ENCODE assay signal across 8 cellular contexts in genomic region chr19:1259873-1260748, GRCh38. TPM values are rescaled to one million over a fixed set of nuclear protein-coding genes. Genes with fewer than 3 reads are reported as not detected.
DNase-seq lines count a peak whose midpoint lies in the region; ATAC-seq and TF ChIP-seq lines count a peak whose summit lies in the region.

No MANE protein-coding gene starts in this region.

- peaks cover 12 to 17% of the 10 kb centered on the region in 2 donors for H3K36me3 ChIP-seq in duodenal mucosa (ENCODE audit: control insufficient read depth in 1 of 2, insufficient read depth in 2 of 2, low read length in 2 of 2)

- in situ Hi-C loops in G401 (cut with HindIII; ENCODE audit: low sequenced_read_pairs), result no loop called here

- H3K9ac ChIP-seq in duodenal mucosa (ENCODE audit: low read depth in 1 of 2, low read length in 2 of 2), result peak overlapping the region; percentile 76 to 82

- ATAC-seq in HG02623 (IDR thresholded peaks at IDR 0.05; ENCODE audit: unreplicated experiment), result peak; percentile 2
- ATAC-seq in natural killer cell, result peak; percentile 16 to 26 (median 18)

- H3K27me3 ChIP-seq in duodenal mucosa (ENCODE audit: control insufficient read depth in 1 of 2, insufficient read depth in 2 of 2, low read length in 2 of 2), result no peaks in the 10 kb centered on the region

- H3K4me3 ChIP-seq in duodenal mucosa (ENCODE audit: low read depth in 1 of 2, low read length in 2 of 2), result peak overlapping the region; percentile 54 to 55

- H3K9me3 ChIP-seq in duodenal mucosa (ENCODE audit: control insufficient read depth in 1 of 2, low read length in 2 of 2), result no peaks in the 10 kb centered on the region

- peaks cover 14% of the 10 kb centered on the region for H3K36me3 Mint-ChIP-seq in T-helper 2 cell treated with Interferon-gamma antibody and Interleukin-4, amounts not matched to agents 5 μg/mL and 100 μg/mL, for 36 hours (ENCODE audit: low read depth)
- H3K36me3 Mint-ChIP-seq in natural killer cell, result no peaks in the 10 kb centered on the region

- H3K4me3 Mint-ChIP-seq in T-helper 2 cell treated with Interferon-gamma antibody and Interleukin-4, amounts not matched to agents 5 μg/mL and 100 μg/mL, for 36 hours, result peak overlapping the region; percentile 88
- peak overlapping the region; percentile 89 for H3K4me3 Mint-ChIP-seq in natural killer cell

- no peaks in the 10 kb centered on the region for H3K9me3 Mint-ChIP-seq in T-helper 2 cell treated with Interferon-gamma antibody and Interleukin-4, amounts not matched to agents 5 μg/mL and 100 μg/mL, for 36 hours
- H3K9me3 Mint-ChIP-seq in natural killer cell, result no peaks in the 10 kb centered on the region

- intact Hi-C loops in natural killer cell (cut with micrococcal nuclease), result loop anchor here (1.0 kb wide), 1 partner anchor 9 kb away; no protein-coding TSS in a partner anchor

- peak; percentile 13 for DNase-seq in G401 (ENCODE audit: low spot score)
- peak; percentile 69 for DNase-seq in T-helper 2 cell treated with Interferon-gamma antibody and Interleukin-4, amounts not matched to agents 5 μg/mL and 100 μg/mL, for 36 hours (ENCODE audit: low spot score)
- DNase-seq in natural killer cell, result peak; percentile 67
- no peak for DNase-seq in NCI-H526 (lab: John Stamatoyannopoulos, UW)
- no peak for DNase-seq in NCI-H1105 treated with DMSO at 0.1 percent for 48 hours (lab: John Stamatoyannopoulos, UW)
- DNase-seq in mucosa of gallbladder (ENCODE audit: low spot score), result no peak

- no peaks in the 10 kb centered on the region for H3K27me3 Mint-ChIP-seq in T-helper 2 cell treated with Interferon-gamma antibody and Interleukin-4, amounts not matched to agents 5 μg/mL and 100 μg/mL, for 36 hours (ENCODE audit: low read depth)
- H3K27me3 Mint-ChIP-seq in natural killer cell (ENCODE audit: low read depth in 2 of 2), result no peaks in the 10 kb centered on the region

- H3K4me1 Mint-ChIP-seq in T-helper 2 cell treated with Interferon-gamma antibody and Interleukin-4, amounts not matched to agents 5 μg/mL and 100 μg/mL, for 36 hours (ENCODE audit: low read depth), result peaks cover 35% of the 10 kb centered on the region
- peaks cover 37 to 58% of the 10 kb centered on the region in 2 donors for H3K4me1 Mint-ChIP-seq in natural killer cell

- no peak for TF ChIP-seq CTCF in natural killer cell (IDR thresholded peaks at IDR 0.05)

- peak overlapping the region; percentile 99 for H3K27ac ChIP-seq in duodenal mucosa (ENCODE audit: low read depth, low read length)

- peaks cover 47 to 61% of the 10 kb centered on the region in 2 donors for H3K4me1 ChIP-seq in duodenal mucosa (ENCODE audit: control insufficient read depth in 1 of 2, insufficient read depth in 2 of 2, low read length in 2 of 2)

- H3K27ac Mint-ChIP-seq in T-helper 2 cell treated with Interferon-gamma antibody and Interleukin-4, amounts not matched to agents 5 μg/mL and 100 μg/mL, for 36 hours, result peak overlapping the region; percentile 96
- peak overlapping the region; percentile 97 to 100 for H3K27ac Mint-ChIP-seq in natural killer cell

RNA-seq across cellular contexts. Expression of gene CIRBP, which starts 9.0 kb away (rescaled TPM):
- 196 and 215 TPM in 2 replicates for total RNA-seq in G401 (2014; rRNA removed; shearing (Covaris generic))
- total RNA-seq in natural killer cell (100 to 1,000 TPM; 410 to 454 (median 440) TPM), mucosa of gallbladder (382 TPM)

RNA-seq across cellular contexts. Expression of gene MIDN, which starts 11.7 kb away (rescaled TPM):
- total RNA-seq in G401 (2014; rRNA removed; shearing (Covaris generic)), result 14.0 and 17.5 TPM in 2 replicates
- 100 to 1,000 TPM; 296 to 367 (median 314) TPM for total RNA-seq in natural killer cell
- 127 TPM for total RNA-seq in mucosa of gallbladder

RNA-seq across cellular contexts. Expression of gene FAM174C, which starts 15.2 kb away (rescaled TPM):
- total RNA-seq in G401 (2014; rRNA removed; shearing (Covaris generic)), result 37.9 and 45.0 TPM in 2 replicates
- total RNA-seq in natural killer cell (10 to 100 TPM; 26.6 to 33.4 (median 27.1) TPM), mucosa of gallbladder (57.6 TPM)

RNA-seq across cellular contexts. Expression of gene ATP5F1D, which starts 18.6 kb away (rescaled TPM):
- 61.3 and 98.5 TPM in 2 replicates for total RNA-seq in G401 (2014; rRNA removed; shearing (Covaris generic))
- total RNA-seq in natural killer cell, result 100 to 1,000 TPM in 2 of 3 donors, 10 to 100 TPM in 1; 88.6 to 119 (median 104) TPM
- total RNA-seq in mucosa of gallbladder, result 213 TPM

RNA-seq across cellular contexts. Expression of gene CBARP, which starts 22.3 kb away (rescaled TPM):
- total RNA-seq in G401 (2014; rRNA removed; shearing (Covaris generic)), result 3.6 and 5.6 TPM in 2 replicates
- total RNA-seq in natural killer cell (under 1 TPM in 2 of 3 donors, not detected in 1; 0.14 to 0.41 TPM), mucosa of gallbladder (1.1 TPM)

Comparison
In these comparisons a context has a peak if more than half of its experiments do, and no peak if none do; other contexts are left out.
1. DNase-seq: peak in G401 (single experiment), T-helper 2 cell treated with Interferon-gamma antibody and Interleukin-4, amounts not matched to agents 5 μg/mL and 100 μg/mL, for 36 hours (single experiment) and natural killer cell (single experiment); none in NCI-H526 (0 of 2), NCI-H1105 treated with DMSO at 0.1 percent for 48 hours (single experiment) and mucosa of gallbladder (single experiment).